Comparison of ENCODE assay signal across 1 cellular context in the genomic region with DNA sequence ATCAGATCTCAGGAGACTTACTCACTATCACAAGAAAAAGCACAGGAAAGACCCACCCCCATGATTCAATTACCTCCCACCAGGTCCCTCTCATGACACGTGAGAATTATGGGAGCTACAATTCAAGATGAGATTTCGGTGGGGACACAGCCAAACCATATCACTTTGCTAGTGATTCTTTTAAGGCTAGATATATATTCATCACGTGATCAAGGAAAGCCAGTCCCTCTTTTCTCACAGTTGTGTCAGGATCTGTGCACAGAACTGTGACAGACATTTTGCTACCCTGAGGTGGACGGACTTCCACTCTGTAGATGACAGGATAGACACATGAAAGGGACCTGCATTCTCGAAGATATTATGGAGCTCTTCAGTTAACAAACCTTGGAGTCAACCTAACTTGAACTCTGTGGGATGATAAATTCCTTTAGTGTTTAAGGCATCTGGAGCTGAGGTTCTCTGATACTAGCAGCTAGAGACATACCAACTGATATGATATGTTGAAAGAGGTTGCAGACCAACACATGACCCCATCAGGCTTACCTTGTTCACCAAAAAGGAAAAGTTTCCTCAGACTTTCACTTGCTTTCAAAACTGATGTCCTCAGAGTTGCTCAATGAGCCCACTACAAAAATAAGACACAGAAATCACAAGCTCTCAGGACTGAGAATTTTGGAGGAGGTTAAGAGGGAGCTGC.
A peak's percentile ranks its signal among the peaks of the same experiment; 100 is the strongest.
TF ChIP-seq lines count a peak whose summit lies in the region.

No MANE protein-coding gene starts in this region.

TF ChIP-seq in K562, 482 proteins besides CTCF, POLR2A, EP300 and RAD21 (continued from another document):
- TF ChIP-seq SMAD1 (IDR thresholded peaks at IDR 0.05; ENCODE audit: low read depth, low read length, partially characterized antibody) = no peak
- no peak for TF ChIP-seq EHMT2 (IDR thresholded peaks at IDR 0.05)
- TF ChIP-seq BCOR (IDR thresholded peaks at IDR 0.05) = no peak
- TF ChIP-seq, protein P1, sequence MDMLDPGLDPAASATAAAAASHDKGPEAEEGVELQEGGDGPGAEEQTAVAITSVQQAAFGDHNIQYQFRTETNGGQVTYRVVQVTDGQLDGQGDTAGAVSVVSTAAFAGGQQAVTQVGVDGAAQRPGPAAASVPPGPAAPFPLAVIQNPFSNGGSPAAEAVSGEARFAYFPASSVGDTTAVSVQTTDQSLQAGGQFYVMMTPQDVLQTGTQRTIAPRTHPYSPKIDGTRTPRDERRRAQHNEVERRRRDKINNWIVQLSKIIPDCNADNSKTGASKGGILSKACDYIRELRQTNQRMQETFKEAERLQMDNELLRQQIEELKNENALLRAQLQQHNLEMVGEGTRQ (CRISPR knock-in tag; IDR thresholded peaks at IDR 0.05) = peak; percentile 35; the same call in 1 of the 2 replicates
- no peak for TF ChIP-seq RBM34 (IDR thresholded peaks at IDR 0.05; ENCODE audit: borderline replicate concordance, insufficient read depth, low read length)
- TF ChIP-seq, protein P2, sequence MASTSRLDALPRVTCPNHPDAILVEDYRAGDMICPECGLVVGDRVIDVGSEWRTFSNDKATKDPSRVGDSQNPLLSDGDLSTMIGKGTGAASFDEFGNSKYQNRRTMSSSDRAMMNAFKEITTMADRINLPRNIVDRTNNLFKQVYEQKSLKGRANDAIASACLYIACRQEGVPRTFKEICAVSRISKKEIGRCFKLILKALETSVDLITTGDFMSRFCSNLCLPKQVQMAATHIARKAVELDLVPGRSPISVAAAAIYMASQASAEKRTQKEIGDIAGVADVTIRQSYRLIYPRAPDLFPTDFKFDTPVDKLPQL (IDR thresholded peaks at IDR 0.05; ENCODE audit: extremely low read depth, insufficient read length) = no peak
- TF ChIP-seq, protein P3, sequence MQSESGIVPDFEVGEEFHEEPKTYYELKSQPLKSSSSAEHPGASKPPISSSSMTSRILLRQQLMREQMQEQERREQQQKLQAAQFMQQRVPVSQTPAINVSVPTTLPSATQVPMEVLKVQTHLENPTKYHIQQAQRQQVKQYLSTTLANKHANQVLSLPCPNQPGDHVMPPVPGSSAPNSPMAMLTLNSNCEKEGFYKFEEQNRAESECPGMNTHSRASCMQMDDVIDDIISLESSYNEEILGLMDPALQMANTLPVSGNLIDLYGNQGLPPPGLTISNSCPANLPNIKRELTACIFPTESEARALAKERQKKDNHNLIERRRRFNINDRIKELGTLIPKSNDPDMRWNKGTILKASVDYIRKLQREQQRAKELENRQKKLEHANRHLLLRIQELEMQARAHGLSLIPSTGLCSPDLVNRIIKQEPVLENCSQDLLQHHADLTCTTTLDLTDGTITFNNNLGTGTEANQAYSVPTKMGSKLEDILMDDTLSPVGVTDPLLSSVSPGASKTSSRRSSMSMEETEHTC (IDR thresholded peaks at IDR 0.05) = no peak
- TF ChIP-seq ASH1L (IDR thresholded peaks at IDR 0.05; ENCODE audit: borderline replicate concordance, low read depth, partially characterized antibody) = no peak
- TF ChIP-seq PURB (CRISPR knock-in tag; IDR thresholded peaks at IDR 0.05; ENCODE audit: low read depth) = no peak
- no peak for TF ChIP-seq STAT5B (CRISPR knock-in tag; IDR thresholded peaks at IDR 0.05)
- no peak for TF ChIP-seq HOXB6 (CRISPR knock-in tag; IDR thresholded peaks at IDR 0.05; ENCODE audit: borderline replicate concordance)
- TF ChIP-seq COPS2 (conservative IDR thresholded peaks at IDR 0.05) = no peak
- TF ChIP-seq JUND (IDR thresholded peaks at IDR 0.05; ENCODE audit: borderline replicate concordance, low read depth, low read length) = no peak
- TF ChIP-seq JUND (tag; IDR thresholded peaks at IDR 0.05; ENCODE audit: borderline replicate concordance, low read depth, low read length) = no peak
- no peak for TF ChIP-seq TSC22D4 (tag; IDR thresholded peaks at IDR 0.05)
- no peak for TF ChIP-seq NR2C1 (IDR thresholded peaks at IDR 0.05)
- no peak for TF ChIP-seq NR2C1 (tag; IDR thresholded peaks at IDR 0.05)
- peak; percentile 52; the same call in 1 of the 2 replicates for TF ChIP-seq TOE1 (IDR thresholded peaks at IDR 0.05; ENCODE audit: borderline replicate concordance)
- no peak for TF ChIP-seq TOE1 (CRISPR knock-in tag; IDR thresholded peaks at IDR 0.05; ENCODE audit: borderline replicate concordance, low read depth)
- no peak for TF ChIP-seq CCAR2 (IDR thresholded peaks at IDR 0.05; ENCODE audit: low read depth, low read length)
- no peak for TF ChIP-seq FOXJ2 (tag; IDR thresholded peaks at IDR 0.05)
- TF ChIP-seq, protein P4, sequence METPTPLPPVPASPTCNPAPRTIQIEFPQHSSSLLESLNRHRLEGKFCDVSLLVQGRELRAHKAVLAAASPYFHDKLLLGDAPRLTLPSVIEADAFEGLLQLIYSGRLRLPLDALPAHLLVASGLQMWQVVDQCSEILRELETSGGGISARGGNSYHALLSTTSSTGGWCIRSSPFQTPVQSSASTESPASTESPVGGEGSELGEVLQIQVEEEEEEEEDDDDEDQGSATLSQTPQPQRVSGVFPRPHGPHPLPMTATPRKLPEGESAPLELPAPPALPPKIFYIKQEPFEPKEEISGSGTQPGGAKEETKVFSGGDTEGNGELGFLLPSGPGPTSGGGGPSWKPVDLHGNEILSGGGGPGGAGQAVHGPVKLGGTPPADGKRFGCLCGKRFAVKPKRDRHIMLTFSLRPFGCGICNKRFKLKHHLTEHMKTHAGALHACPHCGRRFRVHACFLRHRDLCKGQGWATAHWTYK (CRISPR knock-in tag; IDR thresholded peaks at IDR 0.05) = no peak
- TF ChIP-seq SPI1 (IDR thresholded peaks at IDR 0.05; ENCODE audit: borderline replicate concordance, low read depth, low read length) = no peak
- TF ChIP-seq CBFA2T2 (conservative IDR thresholded peaks at IDR 0.05) = 0 out of 2 replicates have a peak, but pooled peaks have one; percentile 18
